Comparison of ENCODE assay signal across 8 cellular contexts in the genomic region with DNA sequence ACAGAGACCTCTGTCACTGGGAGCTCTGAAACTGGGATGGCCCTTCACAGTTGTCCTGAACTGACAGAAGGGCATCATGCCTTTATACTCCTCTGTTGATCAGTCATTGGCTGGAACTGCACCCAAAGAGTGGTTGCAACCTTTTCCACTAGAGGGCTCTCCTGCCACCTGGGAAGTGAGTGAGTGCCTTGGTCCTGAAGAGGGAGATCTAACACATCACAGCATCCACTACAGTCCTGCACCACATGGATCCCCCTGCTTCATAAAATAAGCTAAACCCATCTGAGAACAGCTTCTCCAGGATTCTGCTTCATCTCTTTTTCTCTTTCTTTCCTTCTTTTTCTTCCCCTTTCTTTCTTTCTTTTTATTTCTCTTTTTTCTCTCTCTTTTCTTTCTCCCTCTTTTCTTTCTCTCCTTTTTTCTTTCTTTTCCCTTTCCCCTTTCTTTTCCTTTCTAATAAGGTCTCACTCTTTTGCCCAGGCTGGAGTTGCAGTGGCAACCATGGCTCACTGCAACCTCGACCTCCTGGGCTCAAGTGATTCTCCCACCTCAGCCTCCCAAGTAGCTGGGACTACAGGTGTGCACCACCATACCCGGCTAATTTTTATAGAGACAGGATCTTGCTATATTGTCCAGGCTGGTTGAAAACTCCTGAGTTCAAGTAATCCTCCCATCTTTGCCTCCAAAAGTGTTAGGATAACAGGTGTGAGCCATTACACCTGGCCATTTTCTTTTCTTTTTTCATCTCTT.
DNase-seq lines count a peak whose midpoint lies in the region; ATAC-seq lines count a peak whose summit lies in the region.

No MANE protein-coding gene starts in this region.

- in situ Hi-C loops in T47D (cut with HindIII; ENCODE audit: low pct_unique_long_range_greater_than_20kb, low sequenced_read_pairs): no loop called here

- ATAC-seq in HG02798 (IDR thresholded peaks at IDR 0.05; ENCODE audit: poor library complexity, unreplicated experiment): peak; percentile 95

- DNase-seq in NCI-H510A treated with DMSO at 0.1 percent for 48 hours (lab: John Stamatoyannopoulos, UW): peak; percentile 42
- no peak for DNase-seq in NCI-H510A (lab: John Stamatoyannopoulos, UW)
- peak; percentile 9 for DNase-seq in NCI-H2081 treated with DMSO at 0.1 percent for 48 hours (lab: John Stamatoyannopoulos, UW)
- peak; percentile 52 for DNase-seq in UCSD-AML1 (lab: John Stamatoyannopoulos, UW; ENCODE audit: unreplicated experiment)
- peak; percentile 72 to 93 for DNase-seq in T47D (ENCODE audit: low read depth in 1 of 2, low spot score in 1 of 2)
- DNase-seq in left kidney (ENCODE audit: low read depth, low spot score): peak; percentile 77
- DNase-seq in stimulated activated CD8-positive, alpha-beta memory T cell treated with anti-CD3 and anti-CD28 coated beads, Interleukin-15, amount 100 ng/mL, for 24 hours (ENCODE audit: low read depth): peak; percentile 6
